In the genomic region with DNA sequence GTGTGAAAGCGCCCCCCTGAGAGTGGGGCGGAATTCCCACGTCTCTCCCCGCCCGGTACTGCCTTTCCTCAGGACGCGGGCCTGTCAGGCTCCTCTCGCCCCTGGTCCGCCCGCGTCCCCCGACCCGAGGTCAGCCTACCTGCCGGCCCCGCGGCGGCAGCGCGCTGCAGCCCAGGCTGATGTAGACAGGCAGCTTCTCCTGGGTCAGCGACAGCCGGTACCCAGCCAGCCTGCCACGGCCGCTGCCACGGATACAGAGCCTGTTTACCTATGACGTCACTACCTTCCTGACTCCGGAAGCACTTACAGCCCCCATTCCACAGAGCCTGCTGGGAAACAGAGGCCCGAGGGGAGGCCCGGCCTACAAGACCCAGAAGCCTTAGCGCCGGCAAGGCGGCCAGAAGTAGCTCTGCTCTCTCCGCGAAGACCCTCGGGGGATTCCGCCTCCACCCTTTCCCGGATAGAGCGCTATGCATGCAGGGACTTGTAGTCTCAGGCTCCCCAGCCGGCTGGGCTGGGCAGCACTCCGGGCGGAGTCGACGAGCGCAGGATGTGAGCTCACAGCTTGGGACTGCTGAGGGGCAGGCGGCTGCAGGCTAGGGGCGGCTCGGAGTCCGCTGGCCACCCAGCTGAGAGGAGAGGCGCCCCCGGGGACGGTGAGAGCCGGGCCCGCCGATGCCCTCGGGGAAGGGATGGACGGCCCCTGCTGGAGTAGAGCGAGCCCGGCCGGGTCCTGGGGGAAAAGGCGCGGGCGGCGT, we compare ENCODE assay signal across 1 cellular context.
TF ChIP-seq lines count a peak whose summit lies in the region.

Gene IFT20, minus strand, starts transcription at position 272 of the 758 bp plus-strand sequence. CDS start 3,487 bp downstream, outside the sequence.
Gene TNFAIP1, plus strand, starts transcription at position 561 of the 758 bp plus-strand sequence. CDS start 3,761 bp downstream, outside the sequence.

TF ChIP-seq in A549, 52 proteins besides CTCF, POLR2A, EP300 and RAD21 (continued from another document):
- TF ChIP-seq REST (IDR thresholded peaks at IDR 0.05): peak; percentile 6; the same call in 1 of the 2 replicates
- TF ChIP-seq, protein P1, sequence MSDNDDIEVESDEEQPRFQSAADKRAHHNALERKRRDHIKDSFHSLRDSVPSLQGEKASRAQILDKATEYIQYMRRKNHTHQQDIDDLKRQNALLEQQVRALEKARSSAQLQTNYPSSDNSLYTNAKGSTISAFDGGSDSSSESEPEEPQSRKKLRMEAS (IDR thresholded peaks at IDR 0.05): peak; percentile 77
- peak; percentile 94 for TF ChIP-seq PHF8 (IDR thresholded peaks at IDR 0.05; ENCODE audit: borderline replicate concordance, low read depth)
- TF ChIP-seq, protein P2, sequence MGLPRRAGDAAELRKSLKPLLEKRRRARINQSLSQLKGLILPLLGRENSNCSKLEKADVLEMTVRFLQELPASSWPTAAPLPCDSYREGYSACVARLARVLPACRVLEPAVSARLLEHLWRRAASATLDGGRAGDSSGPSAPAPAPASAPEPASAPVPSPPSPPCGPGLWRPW (IDR thresholded peaks at IDR 0.05): no peak
